20 cellular contexts compared by ENCODE assay signal in the genomic region with DNA sequence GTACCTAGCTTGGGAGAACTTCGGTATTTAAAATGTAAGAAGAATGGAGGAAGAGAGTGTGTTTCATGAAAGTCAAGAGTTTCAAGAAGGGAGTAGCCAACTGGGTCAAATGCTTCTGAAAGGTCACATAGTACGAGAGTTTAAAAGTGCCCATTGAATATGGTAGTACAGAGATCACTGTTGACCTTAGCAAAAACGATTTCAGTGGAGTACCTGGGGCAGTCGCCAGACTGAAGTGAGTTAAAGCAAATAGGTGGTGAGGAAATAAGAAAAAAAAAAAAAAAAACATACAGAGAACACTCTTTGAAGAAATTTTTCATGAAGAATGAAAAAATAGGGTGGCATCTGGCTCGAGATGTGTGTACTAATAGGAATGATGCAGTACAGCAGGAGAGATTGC. TPM values are rescaled to one million over a fixed set of nuclear protein-coding genes. Genes with fewer than 3 reads are reported as not detected.
DNase-seq lines count a peak whose midpoint lies in the region; ATAC-seq and TF ChIP-seq lines count a peak whose summit lies in the region.
"Had no signal": no experiment of that assay in that cellular context is flagged by ENCODE, and none has a peak within 500 bp of the region (broad histone marks: within the 10 kb centered on the region; RNA-seq: fewer than 3 reads in every experiment).

No MANE protein-coding gene starts in this region.

- H3K79me2 ChIP-seq in mesendoderm (ENCODE audit: control insufficient read depth, insufficient read depth, low read length), result no peaks in the 10 kb centered on the region

- H3K9me3 ChIP-seq in left lung, result no peaks in the 10 kb centered on the region
- H3K9me3 ChIP-seq: Peyer's patch had no signal

- H3K18ac ChIP-seq in mesendoderm (ENCODE audit: low read length), result no peak overlapping the region

- H3K27ac Mint-ChIP-seq in activated T-cell treated with anti-CD3 and anti-CD28 coated beads, Interleukin-2, amount 50 U/mL, for 24 hours, result peak overlapping the region; percentile 22
- H3K27ac Mint-ChIP-seq in IgD-negative memory B cell, result peak overlapping the region in 2 of 3 donors; percentile 47 to 73
- H3K27ac Mint-ChIP-seq in stimulated activated memory B cell treated with anti-CD40 and anti-IgM and Interleukin-4, amounts not matched to agents 10 μg/mL and 1 μg/mL and 100 μg/mL, for 72 hours, result peak overlapping the region; percentile 44
- H3K27ac Mint-ChIP-seq: HFFc6 had no signal

- H3K4me2 ChIP-seq in mesendoderm (ENCODE audit: low read length), result no peak overlapping the region

- no peak for DNase-seq in activated T-cell treated with anti-CD3 and anti-CD28 coated beads, Interleukin-2, amount 50 U/mL, for 24 hours
- no peak for DNase-seq in activated T-cell treated with anti-CD3 and anti-CD28 coated beads, Interleukin-2, amount 50 U/mL, for 48 hours
- peak in 1 of 2 donors; percentile 45 for DNase-seq in left lung
- no peak for DNase-seq in mesendoderm
- DNase-seq in COR-L47 (lab: John Stamatoyannopoulos, UW), result no peak
- DNase-seq: 8988T; DND-41; HFFc6; KG1; NCI-H1105 treated with DMSO at 0.1 percent for 48 hours; NCI-H1694; NCI-H2081 treated with DMSO at 0.1 percent for 48 hours; NCI-H446 treated with DMSO at 0.1 percent for 48 hours; NCI-H69; NK-92 treated with Interleukin-12 subunit alpha and Interleukin-12 subunit beta, amount 100 ng/mL, for 24 hours; Peyer's patch had no signal

- H3K56ac ChIP-seq in mesendoderm (ENCODE audit: low read length), result no peak overlapping the region

- no peaks in the 10 kb centered on the region for H3K27me3 Mint-ChIP-seq in activated T-cell treated with anti-CD3 and anti-CD28 coated beads, Interleukin-2, amount 50 U/mL, for 24 hours
- no peaks in the 10 kb centered on the region for H3K27me3 Mint-ChIP-seq in IgD-negative memory B cell
- H3K27me3 Mint-ChIP-seq in stimulated activated memory B cell treated with anti-CD40 and anti-IgM and Interleukin-4, amounts not matched to agents 10 μg/mL and 1 μg/mL and 100 μg/mL, for 72 hours, result no peaks in the 10 kb centered on the region

- no CpG with 5 or more reads among the region's 5 CpGs for WGBS in mesendoderm (ENCODE audit: extremely low coverage, insufficient coverage, low lambda C conversion rate)

- no peak overlapping the region for H2BK120ac ChIP-seq in mesendoderm (ENCODE audit: low read depth, low read length)

- H3K79me1 ChIP-seq in mesendoderm (ENCODE audit: low read length), result no peaks in the 10 kb centered on the region

- H3K4me3 ChIP-seq in left lung (no peak overlapping the region), mesendoderm (ENCODE audit: low read length) (no peak overlapping the region)
- H3K4me3 ChIP-seq: Peyer's patch had no signal

- no peak overlapping the region for H3K4ac ChIP-seq in mesendoderm (ENCODE audit: low read depth, low read length)

- H3K4me1 ChIP-seq in left lung, result no peaks in the 10 kb centered on the region
- no peaks in the 10 kb centered on the region for H3K4me1 ChIP-seq in mesendoderm (ENCODE audit: control insufficient read depth, low read depth, low read length)
- H3K4me1 ChIP-seq: Peyer's patch had no signal

- no peak overlapping the region for H3K9ac ChIP-seq in mesendoderm (ENCODE audit: low read length)

- H2AK5ac ChIP-seq in mesendoderm (ENCODE audit: low read length), result no peak overlapping the region

- H3K27me3 ChIP-seq in left lung (no peaks in the 10 kb centered on the region), mesendoderm (ENCODE audit: insufficient read depth, low read length, poor library complexity) (no peaks in the 10 kb centered on the region)
- H3K27me3 ChIP-seq: Peyer's patch had no signal

- peaks cover 16% of the 10 kb centered on the region for H3K4me1 Mint-ChIP-seq in activated T-cell treated with anti-CD3 and anti-CD28 coated beads, Interleukin-2, amount 50 U/mL, for 24 hours (ENCODE audit: low read depth)
- peaks cover 0 to 4% (median 0%) of the 10 kb centered on the region in 3 donors for H3K4me1 Mint-ChIP-seq in IgD-negative memory B cell
- H3K4me1 Mint-ChIP-seq in stimulated activated memory B cell treated with anti-CD40 and anti-IgM and Interleukin-4, amounts not matched to agents 10 μg/mL and 1 μg/mL and 100 μg/mL, for 72 hours, result peaks cover 7% of the 10 kb centered on the region

- ATAC-seq in left lung (peak; percentile 99), HG03565 (IDR thresholded peaks at IDR 0.05; ENCODE audit: unreplicated experiment) (no peak)
- no peak for ATAC-seq in stimulated activated memory B cell treated with anti-CD40 and anti-IgM and Interleukin-4, amounts not matched to agents 10 μg/mL and 1 μg/mL and 100 μg/mL, for 72 hours
- ATAC-seq: HepG2 had no signal

- no peak overlapping the region for H2BK5ac ChIP-seq in mesendoderm (ENCODE audit: low read length)

- intact Hi-C loops in left lung (cut with DNase I), result no loop called here

- H3K4me3 Mint-ChIP-seq in activated T-cell treated with anti-CD3 and anti-CD28 coated beads, Interleukin-2, amount 50 U/mL, for 24 hours, result no peak overlapping the region
- H3K4me3 Mint-ChIP-seq in IgD-negative memory B cell, result no peak overlapping the region
- no peak overlapping the region for H3K4me3 Mint-ChIP-seq in stimulated activated memory B cell treated with anti-CD40 and anti-IgM and Interleukin-4, amounts not matched to agents 10 μg/mL and 1 μg/mL and 100 μg/mL, for 72 hours
- H3K4me3 Mint-ChIP-seq: HFFc6 had no signal

- TF ChIP-seq CTCF in left lung (IDR thresholded peaks at IDR 0.05), result no peak

- H3K36me3 ChIP-seq in left lung (peaks cover 4 to 79% of the 10 kb centered on the region in 2 donors), mesendoderm (ENCODE audit: control insufficient read depth, insufficient read depth, low read length) (no peaks in the 10 kb centered on the region)

- no peak overlapping the region for H3K23ac ChIP-seq in mesendoderm (ENCODE audit: low read length)

- H3K9me3 Mint-ChIP-seq in activated T-cell treated with anti-CD3 and anti-CD28 coated beads, Interleukin-2, amount 50 U/mL, for 24 hours, result no peaks in the 10 kb centered on the region
- no peaks in the 10 kb centered on the region for H3K9me3 Mint-ChIP-seq in IgD-negative memory B cell
- no peaks in the 10 kb centered on the region for H3K9me3 Mint-ChIP-seq in stimulated activated memory B cell treated with anti-CD40 and anti-IgM and Interleukin-4, amounts not matched to agents 10 μg/mL and 1 μg/mL and 100 μg/mL, for 72 hours
- H3K9me3 Mint-ChIP-seq: HFFc6 had no signal

- H2BK15ac ChIP-seq in mesendoderm (replicated peaks; ENCODE audit: low read depth), result no peak overlapping the region

- H3K36me3 Mint-ChIP-seq in activated T-cell treated with anti-CD3 and anti-CD28 coated beads, Interleukin-2, amount 50 U/mL, for 24 hours (ENCODE audit: low read depth), result peaks cover 83% of the 10 kb centered on the region
- peaks cover 5% of the 10 kb centered on the region for H3K36me3 Mint-ChIP-seq in IgD-negative memory B cell
- peaks cover 36% of the 10 kb centered on the region for H3K36me3 Mint-ChIP-seq in stimulated activated memory B cell treated with anti-CD40 and anti-IgM and Interleukin-4, amounts not matched to agents 10 μg/mL and 1 μg/mL and 100 μg/mL, for 72 hours

- no peak overlapping the region for H4K5ac ChIP-seq in mesendoderm (ENCODE audit: low read length)

- H4K8ac ChIP-seq in mesendoderm (ENCODE audit: low read depth, low read length), result no peak overlapping the region

- H3K27ac ChIP-seq in left lung (no peak overlapping the region), mesendoderm (ENCODE audit: low read depth, low read length) (no peak overlapping the region)
- H3K27ac ChIP-seq: Peyer's patch had no signal

RNA-seq across cellular contexts. Expression of a gene that starts 11.5 kb away (rescaled TPM):
- 18.5 TPM for polyA plus RNA-seq in IgD-negative memory B cell
- 1 to 10 TPM; 5.6 to 7.2 TPM for total RNA-seq in left lung
- 8.0 TPM for polyA plus RNA-seq in mesendoderm (2013, experiment 1 of 2)
- 8.6 TPM for polyA plus RNA-seq in mesendoderm (2013, experiment 2 of 2)

RNA-seq across cellular contexts. Expression of a gene that starts 11.5 kb away (rescaled TPM):
- polyA plus RNA-seq in IgD-negative memory B cell, result 19.7 TPM
- 1 to 10 TPM; 3.7 to 8.4 TPM for total RNA-seq in left lung
- 6.8 TPM for polyA plus RNA-seq in mesendoderm (2013, experiment 1 of 2)
- polyA plus RNA-seq in mesendoderm (2013, experiment 2 of 2), result 7.0 TPM

RNA-seq across cellular contexts. Expression of a gene that starts 14.6 kb away (rescaled TPM):
- polyA plus RNA-seq in IgD-negative memory B cell, result 43.2 TPM
- 10 to 100 TPM; 20.1 to 24.5 TPM for total RNA-seq in left lung
- 41.3 TPM for polyA plus RNA-seq in mesendoderm (2013, experiment 1 of 2)
- polyA plus RNA-seq in mesendoderm (2013, experiment 2 of 2), result 43.5 TPM

RNA-seq across cellular contexts. Expression of a gene that starts 14.8 kb away (rescaled TPM):
- polyA plus RNA-seq in IgD-negative memory B cell, result 16.7 TPM
- total RNA-seq in left lung, result 10 to 100 TPM; 19.7 to 21.2 TPM
- 42.5 TPM for polyA plus RNA-seq in mesendoderm (2013, experiment 1 of 2)
- 41.6 TPM for polyA plus RNA-seq in mesendoderm (2013, experiment 2 of 2)

RNA-seq across cellular contexts. Expression of a gene that starts 24.7 kb away (rescaled TPM):
- 2.0 TPM for polyA plus RNA-seq in IgD-negative memory B cell
- total RNA-seq in left lung, result 1 to 10 TPM; 3.4 to 4.0 TPM
- polyA plus RNA-seq in mesendoderm (2013, experiment 1 of 2), result 1.8 TPM
- 1.6 TPM for polyA plus RNA-seq in mesendoderm (2013, experiment 2 of 2)
- total RNA-seq: HFFc6 had no signal
